8 cellular contexts compared by ENCODE assay signal in the genomic region with DNA sequence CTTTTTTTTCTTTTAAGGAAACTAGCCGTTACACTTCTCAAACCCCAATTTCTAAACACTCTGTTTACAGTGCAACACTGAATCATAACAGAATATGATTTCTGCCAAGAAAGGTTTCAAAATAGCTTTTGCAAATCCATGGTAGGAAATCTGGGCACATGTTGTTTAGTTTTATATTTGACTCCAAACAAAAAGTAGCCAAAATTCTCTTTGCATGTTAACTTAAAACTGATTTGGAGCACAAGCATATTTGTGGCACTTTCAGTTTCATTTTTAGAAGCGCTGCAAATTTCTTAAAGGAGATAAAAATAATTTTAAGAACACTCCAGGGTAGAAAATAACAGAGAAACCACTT.
A peak's percentile ranks its signal among the peaks of the same experiment; 100 is the strongest.
DNase-seq lines count a peak whose midpoint lies in the region; ATAC-seq, FAIRE-seq and TF ChIP-seq lines count a peak whose summit lies in the region.

No MANE protein-coding gene starts in this region.

- peaks cover 8% of the 10 kb centered on the region for H3K4me1 ChIP-seq in keratinocyte (ENCODE audit: control insufficient read depth, extremely low read depth, insufficient read depth, low read length)
- peaks cover 0 to 58% (median 14%) of the 10 kb centered on the region in 4 donors for H3K4me1 ChIP-seq in tibial artery

- dilution Hi-C loops in keratinocyte (cut with MboI; ENCODE audit: extremely low pct_ligation_motif_present, low sequenced_read_pairs) = no loop called here

- no peaks in the 10 kb centered on the region for H3K27me3 ChIP-seq in CD4-positive, alpha-beta T cell (ENCODE audit: control insufficient read depth, insufficient read depth, low read length)
- H3K27me3 ChIP-seq in keratinocyte (ENCODE audit: control insufficient read depth, extremely low read depth, insufficient read depth, low read length) (no peaks in the 10 kb centered on the region), tibial artery (no peaks in the 10 kb centered on the region)

- peak overlapping the region; percentile 91 for H3K27ac Mint-ChIP-seq in CD4-positive, alpha-beta T cell
- H3K27ac Mint-ChIP-seq in activated naive CD4-positive, alpha-beta T cell treated with anti-CD3 and anti-CD28 coated beads, Interleukin-2, amount 50 U/mL, for 72 hours = peak overlapping the region; percentile 99

- H3K4me2 ChIP-seq in keratinocyte (ENCODE audit: control insufficient read depth, extremely low read depth, insufficient read depth, low read depth, low read length) = peak overlapping the region; percentile 96

- peak overlapping the region; percentile 23 for H3K9ac ChIP-seq in keratinocyte (ENCODE audit: control insufficient read depth, extremely low read depth, insufficient read depth, low read length)

- no peak for DNase-seq in CD4-positive, alpha-beta T cell
- DNase-seq in activated naive CD4-positive, alpha-beta T cell treated with anti-CD3 and anti-CD28 coated beads, Interleukin-2, amount 50 U/mL, for 72 hours (ENCODE audit: low spot score in 2 of 2) = no peak
- DNase-seq in keratinocyte (ENCODE audit: low read depth, low spot score) (no peak), tibial artery (no peak), HuH-7 (ENCODE audit: low spot score) (no peak), NCI-H524 treated with DMSO at 0.1 percent for 48 hours (lab: John Stamatoyannopoulos, UW) (no peak), COLO829 (ENCODE audit: low spot score) (no peak)

- H3K4me3 ChIP-seq in keratinocyte (ENCODE audit: control insufficient read depth in 2 of 3, extremely low read depth in 1 of 3, insufficient read depth in 2 of 3, low read depth in 1 of 3, low read length in 3 of 3) = peak overlapping the region; percentile 21 to 66 (median 61)
- peak overlapping the region; percentile 53 for H3K4me3 ChIP-seq in tibial artery

- H3K79me2 ChIP-seq in keratinocyte (ENCODE audit: control insufficient read depth, insufficient read depth, low read length) = no peaks in the 10 kb centered on the region

- CTCF ChIA-PET in CD4-positive, alpha-beta T cell (lab: Charles Lee) = interaction anchor here (1.4 kb wide), 1 partner anchor 11 kb away, joined by 4 read pairs; no protein-coding TSS in a partner anchor

- ATAC-seq in CD4-positive, alpha-beta T cell (ENCODE audit: poor library complexity) = no peak
- ATAC-seq in HG02610 (IDR thresholded peaks at IDR 0.05; ENCODE audit: unreplicated experiment) = peak; percentile 5
- ATAC-seq in activated naive CD4-positive, alpha-beta T cell treated with anti-CD3 and anti-CD28 coated beads, Interleukin-2, amount 50 U/mL, for 72 hours = no peak

- peak overlapping the region; percentile 92 for H3K4me3 Mint-ChIP-seq in CD4-positive, alpha-beta T cell

- H3K27ac ChIP-seq in CD4-positive, alpha-beta T cell (ENCODE audit: low read depth, low read length) = peak overlapping the region; percentile 71
- H3K27ac ChIP-seq in keratinocyte (ENCODE audit: control insufficient read depth, insufficient read depth, low read length) (peak overlapping the region; percentile 29), tibial artery (peak overlapping the region; percentile 86)

- H2AFZ ChIP-seq in keratinocyte (ENCODE audit: control insufficient read depth, low read length) = peak overlapping the region; percentile 98

- peaks cover 37% of the 10 kb centered on the region for H3K4me1 Mint-ChIP-seq in CD4-positive, alpha-beta T cell (ENCODE audit: low read depth)

- no peaks in the 10 kb centered on the region for H3K9me1 ChIP-seq in keratinocyte (ENCODE audit: control insufficient read depth, extremely low read depth, insufficient read depth, low read length)

- POLR2A ChIA-PET in CD4-positive, alpha-beta T cell (lab: Charles Lee) = interaction anchor here (1.0 to 2.0 kb wide), 10 partner anchors 10 to 644 kb away, joined by 3 to 8 read pairs (median 4); a partner anchor contains a TSS

- no peaks in the 10 kb centered on the region for H3K27me3 Mint-ChIP-seq in CD4-positive, alpha-beta T cell

- intact Hi-C loops in CD4-positive, alpha-beta T cell (cut with DNase I, micrococcal nuclease) = no loop called here
- intact Hi-C loops in tibial artery (cut with DNase I; ENCODE audit: low total_unique reads) = loop anchor here (5.0 kb wide), 1 partner anchor 39 kb away; no protein-coding TSS in a partner anchor

- H3K9me3 Mint-ChIP-seq in CD4-positive, alpha-beta T cell = no peaks in the 10 kb centered on the region
- H3K9me3 Mint-ChIP-seq in activated naive CD4-positive, alpha-beta T cell treated with anti-CD3 and anti-CD28 coated beads, Interleukin-2, amount 50 U/mL, for 72 hours = peaks cover 0 to 4% of the 10 kb centered on the region in 2 donors

- H4K20me1 ChIP-seq in keratinocyte (ENCODE audit: control insufficient read depth, extremely low read depth, insufficient read depth, low read length) = no peaks in the 10 kb centered on the region

- H3K36me3 ChIP-seq in keratinocyte (ENCODE audit: control insufficient read depth in 2 of 2, extremely low read depth in 1 of 2, insufficient read depth in 2 of 2, low read length in 2 of 2) (no peaks in the 10 kb centered on the region), tibial artery (no peaks in the 10 kb centered on the region)

- H3K9me3 ChIP-seq in CD4-positive, alpha-beta T cell (ENCODE audit: control insufficient read depth, low read length) = peaks cover 2% of the 10 kb centered on the region
- no peaks in the 10 kb centered on the region for H3K9me3 ChIP-seq in keratinocyte (ENCODE audit: control insufficient read depth, low read depth, low read length)
- H3K9me3 ChIP-seq in tibial artery = no peaks in the 10 kb centered on the region

- peaks cover 45% of the 10 kb centered on the region for H3K36me3 Mint-ChIP-seq in CD4-positive, alpha-beta T cell (ENCODE audit: low read depth)
- H3K36me3 Mint-ChIP-seq in activated naive CD4-positive, alpha-beta T cell treated with anti-CD3 and anti-CD28 coated beads, Interleukin-2, amount 50 U/mL, for 72 hours = peaks cover 28 to 58% of the 10 kb centered on the region in 2 donors

- no peak for TF ChIP-seq CTCF in CD4-positive, alpha-beta T cell (IDR thresholded peaks at IDR 0.05)
- TF ChIP-seq CTCF in keratinocyte (optimal IDR thresholded peaks at IDR 0.05 in 1 of 3, IDR thresholded peaks at IDR 0.05 in 1 of 3, conservative IDR thresholded peaks at IDR 0.05 in 1 of 3; ENCODE audit: extremely low read depth in 1 of 3, insufficient read depth in 2 of 3, low read length in 3 of 3) (no peak), tibial artery (IDR thresholded peaks at IDR 0.05) (no peak)

- no peak for FAIRE-seq in keratinocyte (lab: Jason Lieb, UNC)

Comparison
In these comparisons a context has a peak if more than half of its experiments do, and no peak if none do; other contexts are left out.
1. H3K27ac ChIP-seq: peak in every context shown above with its lines; median percentile 86 in tibial artery; 71 in CD4-positive, alpha-beta T cell; 29 in keratinocyte.